Comparison of ENCODE assay signal across 16 cellular contexts in genomic region chr6:136492409-136492808, GRCh38. TPM values are rescaled to one million over a fixed set of nuclear protein-coding genes. Genes with fewer than 3 reads are reported as not detected.
DNase-seq lines count a peak whose midpoint lies in the region; ATAC-seq and TF ChIP-seq lines count a peak whose summit lies in the region.
"Had no signal": no experiment of that assay in that cellular context is flagged by ENCODE, and none has a peak within 500 bp of the region (broad histone marks: within the 10 kb centered on the region; RNA-seq: fewer than 3 reads in every experiment).

No MANE protein-coding gene starts in this region.

- no peaks in the 10 kb centered on the region for H3K4me1 Mint-ChIP-seq in immature natural killer cell

- H3K36me3 Mint-ChIP-seq in immature natural killer cell: no peaks in the 10 kb centered on the region
- H3K36me3 Mint-ChIP-seq: CD8-positive, alpha-beta T cell had no signal

- ATAC-seq in SK-N-SH treated with all-trans-retinoic acid at 6 μM for 48 hours: peak; percentile 38; the same call in 1 of the 3 replicates
- ATAC-seq: CD8-positive, alpha-beta T cell had no signal

- H3K27ac Mint-ChIP-seq in immature natural killer cell: no peak overlapping the region
- H3K27ac Mint-ChIP-seq: CD4-positive, alpha-beta T cell; CD8-positive, alpha-beta T cell had no signal

- H3K27me3 Mint-ChIP-seq in immature natural killer cell (ENCODE audit: low read depth in 3 of 3): peaks cover 0 to 4% (median 0%) of the 10 kb centered on the region in 3 donors
- H3K27me3 Mint-ChIP-seq: CD4-positive, alpha-beta T cell had no signal

- H3K27me3 ChIP-seq in dorsolateral prefrontal cortex: no peaks in the 10 kb centered on the region
- H3K27me3 ChIP-seq: BLaER1 treated with 17β-estradiol and CSF1 and Interleukin-3, amounts not matched to agents 10 nM and 100 nM had no signal

- no peak overlapping the region for H3K4me3 Mint-ChIP-seq in immature natural killer cell
- H3K4me3 Mint-ChIP-seq: CD4-positive, alpha-beta T cell; CD8-positive, alpha-beta T cell had no signal

- peak; percentile 83 for DNase-seq in SK-N-DZ (ENCODE audit: low spot score)
- no peak for DNase-seq in dorsolateral prefrontal cortex
- DNase-seq in immature natural killer cell: no peak
- DNase-seq in NCI-H1417 (lab: John Stamatoyannopoulos, UW): no peak
- no peak for DNase-seq in HuH-7.5 (ENCODE audit: low spot score)
- DNase-seq: 8988T; ACHN; Caco-2; Calu3; CD4-positive, alpha-beta T cell; CD8-positive, alpha-beta T cell; DMS79 treated with DMSO at 0.1 percent for 48 hours; GF-D8 had no signal

- peak overlapping the region in 38 of 59 donors; percentile 11 to 87 (median 60) for H3K27ac ChIP-seq in dorsolateral prefrontal cortex
- H3K27ac ChIP-seq: BLaER1 treated with 17β-estradiol and CSF1 and Interleukin-3, amounts not matched to agents 10 nM and 100 nM; C4-2B had no signal

- no peak for TF ChIP-seq CTCF in dorsolateral prefrontal cortex (IDR thresholded peaks at IDR 0.05 in 54 of 56, conservative IDR thresholded peaks at IDR 0.05 in 2 of 56; ENCODE audit: low read depth in 1 of 56, partially characterized antibody in 56 of 56)

- intact Hi-C loops in dorsolateral prefrontal cortex (cut with DNase I): no loop called here

- no peak overlapping the region for H3K4me3 ChIP-seq in dorsolateral prefrontal cortex
- H3K4me3 ChIP-seq: BLaER1 treated with 17β-estradiol and CSF1 and Interleukin-3, amounts not matched to agents 10 nM and 100 nM had no signal

- no peaks in the 10 kb centered on the region for H3K9me3 Mint-ChIP-seq in immature natural killer cell
- H3K9me3 Mint-ChIP-seq: CD4-positive, alpha-beta T cell; CD8-positive, alpha-beta T cell had no signal

TF ChIP-seq in SK-N-SH treated with all-trans-retinoic acid at 6 μM for 48 hours, 23 proteins besides CTCF, POLR2A, EP300 and RAD21:
- TF ChIP-seq ISL1 (CRISPR knock-in tag; IDR thresholded peaks at IDR 0.05): peak; percentile 63
- 0 out of 2 replicates have a peak, but pooled peaks have one; percentile 32 for TF ChIP-seq CREB5 (CRISPR knock-in tag; IDR thresholded peaks at IDR 0.05; ENCODE audit: low read depth)
- TF ChIP-seq TSHZ2 (CRISPR knock-in tag; IDR thresholded peaks at IDR 0.05): peak; percentile 54
- no peak for TF ChIP-seq TOX (CRISPR knock-in tag; IDR thresholded peaks at IDR 0.05; ENCODE audit: borderline replicate concordance)
- TF ChIP-seq TCF4 (CRISPR knock-in tag; IDR thresholded peaks at IDR 0.05; ENCODE audit: borderline replicate concordance): peak; percentile 88
- TF ChIP-seq CSDC2 (CRISPR knock-in tag; IDR thresholded peaks at IDR 0.05): no peak

RNA-seq across cellular contexts. Expression of gene MAP7, which starts 57.8 kb away (rescaled TPM):
- 2.5 TPM in 2 replicates for polyA plus RNA-seq in SK-N-DZ (2014; cell fraction: cytosol; rRNA removed)
- polyA plus RNA-seq in SK-N-DZ (2014; cell fraction: nucleus; rRNA removed): 2.5 and 3.0 TPM in 2 replicates
- 100 to 1,000 TPM in 67 of 120 experiments, 10 to 100 TPM in 53; 56.8 to 230 (median 104) TPM for total RNA-seq in dorsolateral prefrontal cortex
- under 1 TPM in 2 of 3 donors, not detected in 1; 0.07 to 0.41 TPM for polyA plus RNA-seq in immature natural killer cell
